In the genomic region with DNA sequence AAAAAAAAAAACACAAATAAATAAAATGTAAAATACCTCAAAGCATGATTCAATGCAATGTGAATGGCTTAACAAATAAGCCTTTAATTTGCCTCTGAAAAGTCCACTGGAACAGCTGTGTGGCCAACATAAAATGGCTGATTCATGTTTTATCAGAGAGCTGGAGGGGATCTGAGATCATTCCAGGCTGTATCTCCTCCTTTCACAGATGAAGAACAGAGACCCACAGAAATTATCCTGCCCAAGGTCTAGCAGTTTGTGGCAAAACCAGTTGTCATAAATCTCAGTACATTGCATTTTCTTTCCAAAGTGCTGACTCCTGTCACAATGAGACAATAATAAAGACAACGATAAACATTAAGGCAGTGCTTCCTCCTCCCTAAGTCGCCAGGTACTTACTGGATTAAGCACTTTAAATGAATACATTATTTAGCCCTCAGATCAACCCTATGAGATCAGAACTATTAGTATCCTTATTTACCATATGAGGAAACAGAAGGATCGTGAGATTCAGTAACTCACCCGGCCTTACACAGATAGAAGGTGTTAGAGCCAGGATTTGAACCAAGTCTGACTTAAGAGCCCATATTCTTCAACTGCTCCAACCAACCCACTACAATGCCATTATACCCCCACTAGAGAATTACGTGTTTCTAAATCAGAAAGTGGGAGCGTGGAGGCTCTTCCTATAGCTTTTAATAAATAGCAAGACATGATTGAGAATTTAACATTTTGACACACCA, we compare ENCODE assay signal across 14 cellular contexts.
DNase-seq lines count a peak whose midpoint lies in the region; ATAC-seq and TF ChIP-seq lines count a peak whose summit lies in the region.
"Had no signal": no experiment of that assay in that cellular context is flagged by ENCODE, and none has a peak within 500 bp of the region (broad histone marks: within the 10 kb centered on the region; RNA-seq: fewer than 3 reads in every experiment).

No MANE protein-coding gene starts in this region.

- no peaks in the 10 kb centered on the region for H3K36me3 ChIP-seq in BE2C
- H3K36me3 ChIP-seq: tibial artery had no signal

- H3K9me3 ChIP-seq in BE2C = no peaks in the 10 kb centered on the region
- H3K9me3 ChIP-seq: tibial artery had no signal

- no peak for ATAC-seq in HG02610 (IDR thresholded peaks at IDR 0.05; ENCODE audit: unreplicated experiment)
- ATAC-seq: activated naive CD8-positive, alpha-beta T cell treated with anti-CD3 and anti-CD28 coated beads, Interleukin-2, amount 50 U/mL, for 24 hours; CD8-positive, alpha-beta T cell; naive thymus-derived CD8-positive, alpha-beta T cell had no signal

- TF ChIP-seq CTCF in endothelial cell (IDR thresholded peaks at IDR 0.05; ENCODE audit: unreplicated experiment) = no peak
- TF ChIP-seq CTCF in BE2C (IDR thresholded peaks at IDR 0.05; ENCODE audit: low read depth, low read length) = no peak

- H3K36me3 Mint-ChIP-seq in endothelial cell (ENCODE audit: low read depth, unreplicated experiment) = peaks cover 36% of the 10 kb centered on the region
- H3K36me3 Mint-ChIP-seq: CD8-positive, alpha-beta T cell; naive thymus-derived CD8-positive, alpha-beta T cell had no signal

- H3K4me1 ChIP-seq in BE2C = no peaks in the 10 kb centered on the region

- peak overlapping the region; percentile 0 for H3K4me3 Mint-ChIP-seq in endothelial cell (ENCODE audit: unreplicated experiment)
- H3K4me3 Mint-ChIP-seq: activated naive CD8-positive, alpha-beta T cell treated with anti-CD3 and anti-CD28 coated beads, Interleukin-2, amount 50 U/mL, for 24 hours; CD8-positive, alpha-beta T cell; naive thymus-derived CD8-positive, alpha-beta T cell had no signal

- H3K27me3 Mint-ChIP-seq in endothelial cell (ENCODE audit: unreplicated experiment) = peaks cover 2% of the 10 kb centered on the region

- peak; percentile 15 for DNase-seq in CD1c-positive myeloid dendritic cell (ENCODE audit: extremely low spot score)
- DNase-seq in NCI-H82 treated with DMSO at 0.1 percent for 48 hours (lab: John Stamatoyannopoulos, UW; ENCODE audit: unreplicated experiment) = peak; percentile 83
- DNase-seq in endothelial cell (ENCODE audit: low spot score) = no peak
- DNase-seq in midbrain (lab: John Stamatoyannopoulos, UW) = peak; percentile 64
- DNase-seq in BE2C = no peak
- DNase-seq in hepatic stellate cell (ENCODE audit: low spot score) = no peak
- DNase-seq in activated gamma-delta T cell (lab: John Stamatoyannopoulos, UW) = no peak
- DNase-seq: activated naive CD8-positive, alpha-beta T cell treated with anti-CD3 and anti-CD28 coated beads, Interleukin-2, amount 50 U/mL, for 24 hours; CD8-positive, alpha-beta T cell; naive thymus-derived CD8-positive, alpha-beta T cell; NCI-H1092; stimulated activated CD4-positive, alpha-beta T cell treated with anti-CD3 and anti-CD28 coated beads, Interleukin-1b, Interleukin-23, amount 100 ng/mL, for 48 hours; tibial artery had no signal

- H3K27me3 ChIP-seq in BE2C = no peaks in the 10 kb centered on the region
- H3K27me3 ChIP-seq: tibial artery had no signal

- peak overlapping the region; percentile 37 for H3K27ac Mint-ChIP-seq in endothelial cell (ENCODE audit: unreplicated experiment)
- H3K27ac Mint-ChIP-seq: activated naive CD8-positive, alpha-beta T cell treated with anti-CD3 and anti-CD28 coated beads, Interleukin-2, amount 50 U/mL, for 24 hours; CD8-positive, alpha-beta T cell; naive thymus-derived CD8-positive, alpha-beta T cell had no signal

- H3K9me3 Mint-ChIP-seq in endothelial cell (ENCODE audit: unreplicated experiment) = no peaks in the 10 kb centered on the region
- H3K9me3 Mint-ChIP-seq: activated naive CD8-positive, alpha-beta T cell treated with anti-CD3 and anti-CD28 coated beads, Interleukin-2, amount 50 U/mL, for 24 hours; CD8-positive, alpha-beta T cell; naive thymus-derived CD8-positive, alpha-beta T cell had no signal

- H3K4me1 Mint-ChIP-seq in endothelial cell (ENCODE audit: unreplicated experiment) = peaks cover 31% of the 10 kb centered on the region
- H3K4me1 Mint-ChIP-seq: activated naive CD8-positive, alpha-beta T cell treated with anti-CD3 and anti-CD28 coated beads, Interleukin-2, amount 50 U/mL, for 24 hours; naive thymus-derived CD8-positive, alpha-beta T cell had no signal

- no peak overlapping the region for H3K4me3 ChIP-seq in BE2C (ENCODE audit: low read depth, low read length)
- H3K4me3 ChIP-seq: tibial artery had no signal

Comparison
In these comparisons a context has a peak if more than half of its experiments do, and no peak if none do; other contexts are left out.
1. DNase-seq: peak in CD1c-positive myeloid dendritic cell (single experiment), NCI-H82 treated with DMSO at 0.1 percent for 48 hours (single experiment) and midbrain (single experiment); none in endothelial cell (single experiment), BE2C (single experiment), hepatic stellate cell (single experiment) and activated gamma-delta T cell (single experiment).